In genomic region chr17:21434976-21435375, GRCh38 we compare ENCODE assay signal across 2 cellular contexts. TPM values are rescaled to one million over a fixed set of nuclear protein-coding genes. Genes with fewer than 3 reads are reported as not detected.
"Had no signal": no experiment of that assay in that cellular context is flagged by ENCODE, and none has a peak within 500 bp of the region (broad histone marks: within the 10 kb centered on the region; RNA-seq: fewer than 3 reads in every experiment).

No MANE protein-coding gene starts in this region.

RNA-seq across cellular contexts. Expression of gene KCNJ12, which starts 58.8 kb away (rescaled TPM):
- total RNA-seq: naive thymus-derived CD8-positive, alpha-beta T cell; natural killer cell treated with Interleukin-12 subunit alpha and Interleukin-12 subunit beta and Interleukin-15 and Interleukin-18, amount 100 ng/mL, for 72 hours had no signal
